ENCODE assay signal across 1 cellular context in genomic region chr21:43634618-43635017, GRCh38.
TF ChIP-seq lines count a peak whose summit lies in the region.

No MANE protein-coding gene starts in this region.

TF ChIP-seq in HepG2, 621 proteins besides CTCF, POLR2A, EP300 and RAD21 (continued from another document):
- TF ChIP-seq ZBTB46 (CRISPR knock-in tag; IDR thresholded peaks at IDR 0.05; ENCODE audit: borderline replicate concordance) (no peak), RXRB (CRISPR knock-in tag; IDR thresholded peaks at IDR 0.05; ENCODE audit: borderline replicate concordance) (no peak), SNRNP70 (IDR thresholded peaks at IDR 0.05; ENCODE audit: low read depth, low read length) (no peak), ZNF672 (CRISPR knock-in tag; IDR thresholded peaks at IDR 0.05) (no peak), GTF2F1 (IDR thresholded peaks at IDR 0.05; ENCODE audit: low read length) (no peak)
